In genomic region chr19:12757544-12758274, GRCh38 we compare ENCODE assay signal across 8 cellular contexts. TPM values are rescaled to one million over a fixed set of nuclear protein-coding genes. Genes with fewer than 3 reads are reported as not detected.
A peak's percentile ranks its signal among the peaks of the same experiment; 100 is the strongest.
DNase-seq lines count a peak whose midpoint lies in the region; ATAC-seq, FAIRE-seq and TF ChIP-seq lines count a peak whose summit lies in the region.

No MANE protein-coding gene starts in this region.

- no peak overlapping the region for H3K27ac Mint-ChIP-seq in activated naive CD8-positive, alpha-beta T cell

- intact Hi-C loops in Right ventricle myocardium superior (cut with DNase I), result loop anchor here (5.0 kb wide), 1 partner anchor 45 kb away; no protein-coding TSS in a partner anchor
- intact Hi-C loops in pancreas (cut with DNase I), result loop anchor here in 1 of 3 donors (10.0 kb wide), 1 partner anchor 87 kb away; no protein-coding TSS in a partner anchor

- 74% methylated on average over 11 of the region's 60 CpGs for WGBS in SK-N-SH (ENCODE audit: low lambda C conversion rate)
- WGBS in pancreas, 2 donors, result 3 to 4% methylated on average over 47 to 60 of the region's 60 CpGs

- peaks cover 0 to 4% of the 10 kb centered on the region in 2 experiments for H3K36me3 ChIP-seq in SK-N-SH (replicated peaks in 1 of 2; ENCODE audit: control insufficient read depth in 1 of 2, insufficient read depth in 2 of 2, low read length in 1 of 2)
- H3K36me3 ChIP-seq in pancreas, result peaks cover 0 to 2% (median 0%) of the 10 kb centered on the region in 3 donors

- H3K4me3 Mint-ChIP-seq in activated naive CD8-positive, alpha-beta T cell, result peak overlapping the region; percentile 23

- H3K4me2 ChIP-seq in SK-N-SH, result peak overlapping the region; percentile 25; the same call in 1 of the 2 replicates

- TF ChIP-seq RAD21 in SK-N-SH (IDR thresholded peaks at IDR 0.05; ENCODE audit: low read length), result peak; percentile 60

- H3K9ac ChIP-seq in SK-N-SH, result no peak overlapping the region

- TF ChIP-seq EP300 in SK-N-SH (IDR thresholded peaks at IDR 0.05; ENCODE audit: borderline replicate concordance in 1 of 2, low read depth in 1 of 2, low read length in 1 of 2), result no peak

- H3K36me3 Mint-ChIP-seq in activated naive CD8-positive, alpha-beta T cell, result no peaks in the 10 kb centered on the region

- H3K4me3 ChIP-seq in SK-N-SH (ENCODE audit: low read depth in 2 of 2, low read length in 1 of 2) (peak overlapping the region; percentile 31 to 44; a peak in 3 of 4 replicates), pancreas (peak overlapping the region in 3 of 4 donors; percentile 1 to 38 (median 23))

- no peaks in the 10 kb centered on the region for H3K9me3 ChIP-seq in SK-N-SH
- H3K9me3 ChIP-seq in pancreas, result no peaks in the 10 kb centered on the region

- H3K9me3 Mint-ChIP-seq in activated naive CD8-positive, alpha-beta T cell (ENCODE audit: low read depth), result no peaks in the 10 kb centered on the region

- H3K27ac ChIP-seq in SK-N-SH (ENCODE audit: low read depth in 2 of 2, low read length in 1 of 2), result no peak overlapping the region
- H3K27ac ChIP-seq in pancreas, result no peak overlapping the region

- ATAC-seq in Right ventricle myocardium superior (ENCODE audit: poor library complexity), result peak; percentile 86
- ATAC-seq in pancreas, result peak; percentile 86 to 91 (median 90)
- no peak for ATAC-seq in HG03521 (IDR thresholded peaks at IDR 0.05; ENCODE audit: unreplicated experiment)
- ATAC-seq in GM18502 (IDR thresholded peaks at IDR 0.05; ENCODE audit: poor library complexity, unreplicated experiment), result no peak

- TF ChIP-seq CTCF in LNCAP (IDR thresholded peaks at IDR 0.05) (peak; percentile 93), SK-N-SH (IDR thresholded peaks at IDR 0.05) (peak; percentile 84), pancreas (IDR thresholded peaks at IDR 0.05) (peak; percentile 81 to 96 (median 92))

- H3K79me2 ChIP-seq in SK-N-SH (ENCODE audit: insufficient read depth), result no peaks in the 10 kb centered on the region

- POLR2A ChIA-PET in SK-N-SH (lab: Yijun Ruan, JAX), result interaction anchor here (0.7 to 1.1 kb wide), 2 partner anchors 17 to 21 kb away, joined by 3 read pairs; partner anchors contain the start of gene GET3

- peak; percentile 27 for DNase-seq in DMS153 (lab: John Stamatoyannopoulos, UW)
- peak; percentile 94 for DNase-seq in SK-N-SH
- peak; percentile 81 for DNase-seq in Right ventricle myocardium superior
- peak; percentile 53 to 88 (median 78) for DNase-seq in pancreas

- H3K4me1 Mint-ChIP-seq in activated naive CD8-positive, alpha-beta T cell (ENCODE audit: low read depth), result peaks cover 2% of the 10 kb centered on the region

- no peaks in the 10 kb centered on the region for H4K20me1 ChIP-seq in SK-N-SH (ENCODE audit: insufficient read depth)

- H3F3A ChIP-seq in SK-N-SH (replicated peaks; ENCODE audit: insufficient read depth), result peaks cover 15% of the 10 kb centered on the region

- H2AFZ ChIP-seq in SK-N-SH (ENCODE audit: low read depth), result peak overlapping the region; percentile 73

- no peaks in the 10 kb centered on the region for H3K9me2 ChIP-seq in SK-N-SH

- H3K27me3 ChIP-seq in SK-N-SH (ENCODE audit: insufficient read depth) (peaks cover 12% of the 10 kb centered on the region; the same call in 1 of the 2 replicates), pancreas (no peaks in the 10 kb centered on the region)

- peaks cover 5% of the 10 kb centered on the region for H3K27me3 Mint-ChIP-seq in activated naive CD8-positive, alpha-beta T cell

- no peak for FAIRE-seq in pancreas (lab: Jason Lieb, UNC)

- CTCF ChIA-PET in SK-N-SH (lab: Yijun Ruan, JAX), result interaction anchor here (0.6 to 17.5 kb wide), 34 partner anchors 11 to 1195 kb away, joined by 3 to 321 read pairs (median 4); partner anchors contain the start of genes BEST2, DCAF15, FBXW9 and GET3

- H3K4me1 ChIP-seq in SK-N-SH (ENCODE audit: control insufficient read depth in 1 of 2, insufficient read depth in 2 of 2, low read depth in 1 of 2, low read length in 1 of 2), result no peaks in the 10 kb centered on the region; a peak in 1 of 4 replicates
- H3K4me1 ChIP-seq in pancreas, result no peaks in the 10 kb centered on the region

TF ChIP-seq in SK-N-SH, 30 proteins besides CTCF, POLR2A, EP300 and RAD21:
- TF ChIP-seq NRF1 (IDR thresholded peaks at IDR 0.05; ENCODE audit: low read depth, low read length) (peak; percentile 60), SIN3A (IDR thresholded peaks at IDR 0.05; ENCODE audit: borderline replicate concordance, low read depth, low read length) (no peak; the same call in 1 of the 2 replicates), RCOR1 (IDR thresholded peaks at IDR 0.05; ENCODE audit: low read length) (0 out of 2 replicates have a peak, but pooled peaks have one; percentile 46), FOSL2 (IDR thresholded peaks at IDR 0.05; ENCODE audit: borderline replicate concordance, low read depth) (no peak), PBX3 (IDR thresholded peaks at IDR 0.05) (no peak), GABPA (IDR thresholded peaks at IDR 0.05; ENCODE audit: low read depth) (no peak), MAX (IDR thresholded peaks at IDR 0.05; ENCODE audit: low read depth) (peak; percentile 51; the same call in 1 of the 2 replicates), MXI1 (IDR thresholded peaks at IDR 0.05; ENCODE audit: low read depth, low read length) (peak; percentile 44; the same call in 1 of the 2 replicates), SMC3 (IDR thresholded peaks at IDR 0.05; ENCODE audit: low read depth, low read length) (peak; percentile 64)

RNA-seq across cellular contexts. Expression of gene BEST2, which starts 6.1 kb away (rescaled TPM):
- polyA plus RNA-seq in SK-N-SH (2012; rRNA removed) (not detected in 2 replicates), pancreas (not detected)
- polyA plus RNA-seq in SK-N-SH (2012; cell fraction: cytosol; rRNA removed), result not detected in 2 replicates
- polyA plus RNA-seq in SK-N-SH (2012; cell fraction: nucleus; rRNA removed), result 0.04 and 0.08 TPM in 2 replicates
- total RNA-seq in Right ventricle myocardium superior (not detected), pancreas (not detected)

RNA-seq across cellular contexts. Expression of gene HOOK2, which starts 17.6 kb away (rescaled TPM):
- polyA plus RNA-seq in SK-N-SH (2012; rRNA removed) (23.9 and 33.0 TPM in 2 replicates), pancreas (100 to 1,000 TPM; 268 to 300 TPM)
- polyA plus RNA-seq in SK-N-SH (2012; cell fraction: cytosol; rRNA removed), result 11.7 and 19.1 TPM in 2 replicates
- polyA plus RNA-seq in SK-N-SH (2012; cell fraction: nucleus; rRNA removed), result 154 and 162 TPM in 2 replicates
- total RNA-seq in Right ventricle myocardium superior (43.6 TPM), pancreas (10 to 100 TPM; 37.7 to 60.9 (median 49.0) TPM)

RNA-seq across cellular contexts. Expression of gene GET3, which starts 20.4 kb away (rescaled TPM):
- polyA plus RNA-seq in SK-N-SH (2012; rRNA removed) (250 and 264 TPM in 2 replicates), pancreas (10 to 100 TPM; 34.8 to 48.2 TPM)
- polyA plus RNA-seq in SK-N-SH (2012; cell fraction: cytosol; rRNA removed), result 152 and 185 TPM in 2 replicates
- 160 and 186 TPM in 2 replicates for polyA plus RNA-seq in SK-N-SH (2012; cell fraction: nucleus; rRNA removed)
- total RNA-seq in Right ventricle myocardium superior (60.7 TPM), pancreas (10 to 100 TPM; 16.6 to 34.5 (median 27.9) TPM)

RNA-seq across cellular contexts. Expression of gene TRIR, which starts 23.2 kb away (rescaled TPM):
- polyA plus RNA-seq in SK-N-SH (2012; rRNA removed), result 294 and 466 TPM in 2 replicates
- polyA plus RNA-seq in SK-N-SH (2012; cell fraction: cytosol; rRNA removed), result 332 and 379 TPM in 2 replicates
- 273 and 386 TPM in 2 replicates for polyA plus RNA-seq in SK-N-SH (2012; cell fraction: nucleus; rRNA removed)
- total RNA-seq in Right ventricle myocardium superior, result 117 TPM
- 10 to 100 TPM; 49.2 to 86.5 (median 63.0) TPM for total RNA-seq in pancreas
- polyA plus RNA-seq in pancreas, result 100 to 1,000 TPM; 163 to 191 TPM

RNA-seq across cellular contexts. Expression of gene JUNB, which starts 33.6 kb away (rescaled TPM):
- polyA plus RNA-seq in SK-N-SH (2012; rRNA removed), result 165 and 224 TPM in 2 replicates
- 80.7 and 113 TPM in 2 replicates for polyA plus RNA-seq in SK-N-SH (2012; cell fraction: cytosol; rRNA removed)
- polyA plus RNA-seq in SK-N-SH (2012; cell fraction: nucleus; rRNA removed), result 422 and 954 TPM in 2 replicates
- 23.9 TPM for total RNA-seq in Right ventricle myocardium superior
- 100 to 1,000 TPM in 2 of 6 donors, 10 to 100 TPM in 4; 41.6 to 109 (median 70.7) TPM for total RNA-seq in pancreas
- polyA plus RNA-seq in pancreas, result 100 to 1,000 TPM; 172 to 206 TPM

Comparison
In these comparisons a context has a peak if more than half of its experiments do, and no peak if none do; other contexts are left out.
1. DNase-seq: peak in every context shown above with its lines; median percentile 94 in SK-N-SH; 81 in Right ventricle myocardium superior; 78 in pancreas; 27 in DMS153.
2. ATAC-seq: peak in Right ventricle myocardium superior (single experiment) and pancreas (4 of 4); none in HG03521 (single experiment) and GM18502 (single experiment).
3. Peak in every context shown above with its lines, with median percentiles within 50 percentile points of each other: CTCF ChIP-seq.